In genomic region chr5:128857061-128857677, GRCh38 we compare ENCODE assay signal across 26 cellular contexts.
"Had no signal": no experiment of that assay in that cellular context is flagged by ENCODE, and none has a peak within 500 bp of the region (broad histone marks: within the 10 kb centered on the region; RNA-seq: fewer than 3 reads in every experiment).

No MANE protein-coding gene starts in this region.

- H3K27me3 Mint-ChIP-seq: activated naive CD4-positive, alpha-beta T cell treated with anti-CD3 and anti-CD28 coated beads, Interleukin-2, amount 50 U/mL, for 24 hours had no signal

- H3K36me3 Mint-ChIP-seq: activated naive CD4-positive, alpha-beta T cell treated with anti-CD3 and anti-CD28 coated beads, Interleukin-2, amount 50 U/mL, for 24 hours had no signal

- H3K27ac ChIP-seq: brain microvascular endothelial cell, SJCRH30, WERI-Rb-1 had no signal

- H3K27ac Mint-ChIP-seq: activated CD8-positive, alpha-beta T cell treated with anti-CD3 and anti-CD28 coated beads, Interleukin-2, amount 10 ng/mL, durations not matched to agents 7 days and 5 days; activated naive CD4-positive, alpha-beta T cell treated with anti-CD3 and anti-CD28 coated beads, Interleukin-2, amount 50 U/mL, for 24 hours; activated T-helper 1 cell treated with anti-CD3 and anti-CD28 coated beads, Interleukin-12 subunit alpha, Interleukin-12 subunit beta, Interleukin-2, Interleukin-4 antibody, amounts not matched to agents 30 ng/mL and 10 ng/mL and 1 ng/mL, durations not matched to agents 14 hours and 24 hours and 36 hours had no signal

- H3K4me3 ChIP-seq: SJCRH30 had no signal

- H3K9ac ChIP-seq: SK-N-SH had no signal

- H3K36me3 ChIP-seq: brain microvascular endothelial cell, SJCRH30, WERI-Rb-1 had no signal

- H3K9me3 ChIP-seq: SJCRH30, SK-N-SH had no signal

- H3K4me2 ChIP-seq: SK-N-SH had no signal

- H3K4me1 ChIP-seq: SJCRH30 had no signal

- DNase-seq: activated CD4-positive, alpha-beta T cell treated with anti-CD3 and anti-CD28 coated beads for 48 hours; activated CD4-positive, alpha-beta T cell treated with anti-CD3 and anti-CD28 coated beads, Interleukin-2, amount 50 U/mL, for 4 hours; activated CD8-positive, alpha-beta memory T cell treated with anti-CD3 and anti-CD28 coated beads, Interleukin-2, amount 50 U/mL, for 48 hours; activated CD8-positive, alpha-beta T cell treated with anti-CD3 and anti-CD28 coated beads, Interleukin-2, amount 10 ng/mL, durations not matched to agents 7 days and 5 days; activated effector memory CD4-positive, alpha-beta T cell treated with Interleukin-2 at 50 U/mL for 16 hours; activated naive CD4-positive, alpha-beta T cell; activated T-cell treated with anti-CD3 and anti-CD28 coated beads, Interleukin-2, amount 50 U/mL, for 1 hour; amygdala; brain microvascular endothelial cell; caudate nucleus; MM.1S; NCI-H1105; NCI-H1436; NCI-H1694 treated with DMSO at 0.1 percent for 48 hours; NCI-H2029 treated with DMSO at 0.1 percent for 48 hours; NCI-H345; NCI-H510A; NCI-H526 treated with DMSO at 0.1 percent for 48 hours; NCI-H82; SJCRH30; SK-N-SH; T-helper 1 cell; WERI-Rb-1 had no signal

- H3K4me3 Mint-ChIP-seq: activated CD8-positive, alpha-beta T cell treated with anti-CD3 and anti-CD28 coated beads, Interleukin-2, amount 10 ng/mL, durations not matched to agents 7 days and 5 days; activated naive CD4-positive, alpha-beta T cell treated with anti-CD3 and anti-CD28 coated beads, Interleukin-2, amount 50 U/mL, for 24 hours; activated T-helper 1 cell treated with anti-CD3 and anti-CD28 coated beads, Interleukin-12 subunit alpha, Interleukin-12 subunit beta, Interleukin-2, Interleukin-4 antibody, amounts not matched to agents 30 ng/mL and 10 ng/mL and 1 ng/mL, durations not matched to agents 14 hours and 24 hours and 36 hours had no signal

- H3K27me3 ChIP-seq: brain microvascular endothelial cell, SJCRH30 had no signal

- ATAC-seq: activated CD4-positive, CD25-positive, alpha-beta regulatory T cell treated with anti-CD3 and anti-CD28 coated beads, Interleukin-2, amount 50 U/mL, for 24 hours; activated CD8-positive, alpha-beta T cell treated with anti-CD3 and anti-CD28 coated beads, Interleukin-2, amount 10 ng/mL, durations not matched to agents 7 days and 5 days had no signal

- H3K4me1 Mint-ChIP-seq: activated naive CD4-positive, alpha-beta T cell treated with anti-CD3 and anti-CD28 coated beads, Interleukin-2, amount 50 U/mL, for 24 hours had no signal
